Comparison of ENCODE assay signal across 11 cellular contexts in genomic region chr1:26831546-26832248, GRCh38. TPM values are rescaled to one million over a fixed set of nuclear protein-coding genes. Genes with fewer than 3 reads are reported as not detected.
A peak's percentile ranks its signal among the peaks of the same experiment; 100 is the strongest.
DNase-seq lines count a peak whose midpoint lies in the region; ATAC-seq and TF ChIP-seq lines count a peak whose summit lies in the region.
"Had no signal": no experiment of that assay in that cellular context is flagged by ENCODE, and none has a peak within 500 bp of the region (broad histone marks: within the 10 kb centered on the region; RNA-seq: fewer than 3 reads in every experiment).

No MANE protein-coding gene starts in this region.

- peaks cover 45% of the 10 kb centered on the region for H3K36me3 ChIP-seq in upper lobe of right lung

- H3K27ac ChIP-seq in upper lobe of right lung: peak overlapping the region; percentile 47
- H3K27ac ChIP-seq: C4-2B, epithelial cell of prostate had no signal

- no peak overlapping the region for H3K4me3 Mint-ChIP-seq in activated naive CD4-positive, alpha-beta T cell treated with anti-CD3 and anti-CD28 coated beads, Interleukin-2, amount 10 ng/mL, durations not matched to agents 7 days and 5 days
- H3K4me3 Mint-ChIP-seq in activated CD4-positive, alpha-beta memory T cell treated with anti-CD3 and anti-CD28 coated beads for 36 hours: no peak overlapping the region
- H3K4me3 Mint-ChIP-seq in immature natural killer cell: peak overlapping the region in 1 of 5 donors; percentile 19
- no peak overlapping the region for H3K4me3 Mint-ChIP-seq in Calu3 (ENCODE audit: low read depth, unreplicated experiment)

- BruUV-seq in Calu3 (replicated peaks; lab: Mats Ljungman, UMichigan): no TSS peak

- H3K9me3 ChIP-seq in upper lobe of right lung: no peaks in the 10 kb centered on the region

- no peaks in the 10 kb centered on the region for H3K27me3 Mint-ChIP-seq in activated naive CD4-positive, alpha-beta T cell treated with anti-CD3 and anti-CD28 coated beads, Interleukin-2, amount 10 ng/mL, durations not matched to agents 7 days and 5 days
- no peaks in the 10 kb centered on the region for H3K27me3 Mint-ChIP-seq in activated CD4-positive, alpha-beta memory T cell treated with anti-CD3 and anti-CD28 coated beads for 36 hours
- H3K27me3 Mint-ChIP-seq in immature natural killer cell (ENCODE audit: low read depth in 3 of 3): peaks cover 2 to 8% (median 5%) of the 10 kb centered on the region in 3 donors
- no peaks in the 10 kb centered on the region for H3K27me3 Mint-ChIP-seq in Calu3 (ENCODE audit: unreplicated experiment)

- peaks cover 80% of the 10 kb centered on the region for H3K36me3 Mint-ChIP-seq in activated naive CD4-positive, alpha-beta T cell treated with anti-CD3 and anti-CD28 coated beads, Interleukin-2, amount 10 ng/mL, durations not matched to agents 7 days and 5 days
- peaks cover 62% of the 10 kb centered on the region for H3K36me3 Mint-ChIP-seq in activated CD4-positive, alpha-beta memory T cell treated with anti-CD3 and anti-CD28 coated beads for 36 hours
- H3K36me3 Mint-ChIP-seq in immature natural killer cell (peaks cover 0 to 26% (median 6%) of the 10 kb centered on the region in 3 donors), Calu3 (ENCODE audit: insufficient read depth, unreplicated experiment) (peaks cover 24% of the 10 kb centered on the region)

- no peak for DNase-seq in activated naive CD4-positive, alpha-beta T cell treated with anti-CD3 and anti-CD28 coated beads, Interleukin-2, amount 10 ng/mL, durations not matched to agents 7 days and 5 days
- DNase-seq in activated naive CD4-positive, alpha-beta T cell treated with Interleukin-2 at 50 U/mL for 16 hours: no peak
- no peak for DNase-seq in activated CD4-positive, alpha-beta memory T cell treated with anti-CD3 and anti-CD28 coated beads for 36 hours
- DNase-seq in immature natural killer cell (no peak), upper lobe of right lung (no peak), Calu3 (no peak)
- DNase-seq: kidney had no signal

- no peak for TF ChIP-seq CTCF in upper lobe of right lung (IDR thresholded peaks at IDR 0.05)
- no peak for TF ChIP-seq CTCF in Calu3 (IDR thresholded peaks at IDR 0.05; ENCODE audit: unreplicated experiment)

- no peaks in the 10 kb centered on the region for H3K27me3 ChIP-seq in upper lobe of right lung

- no peak overlapping the region for H3K4me3 ChIP-seq in upper lobe of right lung

- POLR2A ChIA-PET in activated CD4-positive, alpha-beta memory T cell treated with anti-CD3 and anti-CD28 coated beads for 36 hours (lab: Charles Lee): interaction anchor here (0.9 to 1.5 kb wide), 2 partner anchors 34 to 44 kb away, joined by 3 to 6 read pairs; partner anchors contain the start of gene PIGV

- peaks cover 78% of the 10 kb centered on the region for H3K4me1 Mint-ChIP-seq in activated naive CD4-positive, alpha-beta T cell treated with anti-CD3 and anti-CD28 coated beads, Interleukin-2, amount 10 ng/mL, durations not matched to agents 7 days and 5 days
- H3K4me1 Mint-ChIP-seq in activated CD4-positive, alpha-beta memory T cell treated with anti-CD3 and anti-CD28 coated beads for 36 hours (ENCODE audit: low read depth): peaks cover 70% of the 10 kb centered on the region
- H3K4me1 Mint-ChIP-seq in immature natural killer cell: peaks cover 78 to 81% of the 10 kb centered on the region in 2 donors
- peaks cover 31% of the 10 kb centered on the region for H3K4me1 Mint-ChIP-seq in Calu3 (ENCODE audit: low read depth, unreplicated experiment)

- peaks cover 32% of the 10 kb centered on the region for H3K4me1 ChIP-seq in upper lobe of right lung

- ATAC-seq in upper lobe of right lung: peak; percentile 37
- no peak for ATAC-seq in HG03520 (IDR thresholded peaks at IDR 0.05; ENCODE audit: unreplicated experiment)
- ATAC-seq in HG03432 (IDR thresholded peaks at IDR 0.05; ENCODE audit: unreplicated experiment): no peak

- CTCF ChIA-PET in activated naive CD4-positive, alpha-beta T cell treated with anti-CD3 and anti-CD28 coated beads, Interleukin-2, amount 10 ng/mL, durations not matched to agents 7 days and 5 days (lab: Charles Lee): interaction anchor here (0.6 to 6.3 kb wide), 5 partner anchors 9 to 651 kb away, joined by 3 to 58 read pairs (median 28); partner anchors contain the start of gene PIGV
- CTCF ChIA-PET in activated CD4-positive, alpha-beta memory T cell treated with anti-CD3 and anti-CD28 coated beads for 36 hours (lab: Charles Lee): interaction anchor here (1.2 to 8.9 kb wide), 6 partner anchors 8 to 128 kb away, joined by 4 to 71 read pairs (median 17); partner anchors contain the start of gene PIGV
- CTCF ChIA-PET in Calu3 (lab: Charles Lee): interaction anchor here (0.7 to 0.9 kb wide), 2 partner anchors 30 to 36 kb away, joined by 3 read pairs; no protein-coding TSS in a partner anchor

- intact Hi-C loops in activated CD4-positive, alpha-beta memory T cell treated with anti-CD3 and anti-CD28 coated beads for 36 hours (cut with micrococcal nuclease): loop anchor here (2.0 kb wide), 3 partner anchors 21 to 43 kb away; no protein-coding TSS in a partner anchor
- intact Hi-C loops in upper lobe of right lung (cut with DNase I) (no loop called here), Calu3 (cut with micrococcal nuclease; ENCODE audit: unreplicated experiment) (no loop called here)

- peak overlapping the region; percentile 97 for H3K27ac Mint-ChIP-seq in activated naive CD4-positive, alpha-beta T cell treated with anti-CD3 and anti-CD28 coated beads, Interleukin-2, amount 10 ng/mL, durations not matched to agents 7 days and 5 days
- H3K27ac Mint-ChIP-seq in activated CD4-positive, alpha-beta memory T cell treated with anti-CD3 and anti-CD28 coated beads for 36 hours: peak overlapping the region; percentile 100
- peak overlapping the region; percentile 99 to 100 (median 100) for H3K27ac Mint-ChIP-seq in immature natural killer cell
- H3K27ac Mint-ChIP-seq in Calu3 (ENCODE audit: unreplicated experiment): no peak overlapping the region

- H3K9me3 Mint-ChIP-seq in activated naive CD4-positive, alpha-beta T cell treated with anti-CD3 and anti-CD28 coated beads, Interleukin-2, amount 10 ng/mL, durations not matched to agents 7 days and 5 days: no peaks in the 10 kb centered on the region
- H3K9me3 Mint-ChIP-seq in activated CD4-positive, alpha-beta memory T cell treated with anti-CD3 and anti-CD28 coated beads for 36 hours: no peaks in the 10 kb centered on the region
- H3K9me3 Mint-ChIP-seq in immature natural killer cell (no peaks in the 10 kb centered on the region), Calu3 (ENCODE audit: low read depth, unreplicated experiment) (no peaks in the 10 kb centered on the region)

RNA-seq across cellular contexts. Expression of gene ZDHHC18, which starts 5.2 kb away (rescaled TPM):
- total RNA-seq in activated CD4-positive, alpha-beta memory T cell treated with anti-CD3 and anti-CD28 coated beads for 36 hours: 10 to 100 TPM; 60.2 to 63.5 TPM
- 1 to 10 TPM; 7.3 to 8.8 (median 7.8) TPM for polyA plus RNA-seq in immature natural killer cell
- total RNA-seq in upper lobe of right lung (26.2 TPM), Calu3 (2022) (21.8 and 25.8 TPM in 2 replicates)

RNA-seq across cellular contexts. Expression of gene SFN, which starts 31.3 kb away (rescaled TPM):
- 1 to 10 TPM in 1 of 2 experiments, under 1 TPM in 1; 0.95 to 1.5 TPM for total RNA-seq in activated CD4-positive, alpha-beta memory T cell treated with anti-CD3 and anti-CD28 coated beads for 36 hours
- not detected for polyA plus RNA-seq in immature natural killer cell
- total RNA-seq in upper lobe of right lung (83.8 TPM), Calu3 (2022) (74.5 and 103 TPM in 2 replicates)

RNA-seq across cellular contexts. Expression of gene PIGV, which starts 43.9 kb away (rescaled TPM):
- total RNA-seq in activated CD4-positive, alpha-beta memory T cell treated with anti-CD3 and anti-CD28 coated beads for 36 hours: 10 to 100 TPM; 15.1 to 15.3 TPM
- 10 to 100 TPM in 2 of 3 donors, 1 to 10 TPM in 1; 9.8 to 20.0 (median 13.7) TPM for polyA plus RNA-seq in immature natural killer cell
- total RNA-seq in upper lobe of right lung (16.7 TPM), Calu3 (2022) (9.9 and 11.9 TPM in 2 replicates)

RNA-seq across cellular contexts. Expression of gene GPN2, which starts 58.4 kb away (rescaled TPM):
- total RNA-seq in activated CD4-positive, alpha-beta memory T cell treated with anti-CD3 and anti-CD28 coated beads for 36 hours: 10 to 100 TPM; 35.4 to 38.3 TPM
- 10 to 100 TPM in 2 of 3 donors, 1 to 10 TPM in 1; 8.3 to 22.1 (median 10.0) TPM for polyA plus RNA-seq in immature natural killer cell
- total RNA-seq in upper lobe of right lung (24.6 TPM), Calu3 (2022) (23.4 and 24.3 TPM in 2 replicates)

Comparison
In these comparisons a context has a peak if more than half of its experiments do, and no peak if none do; other contexts are left out.
1. RNA of gene SFN, which starts 31.3 kb away (total RNA-seq): 83.8 TPM in upper lobe of right lung (single experiment) and 74.5 to 103 TPM in Calu3; 0.95 to 1.5 TPM in activated CD4-positive, alpha-beta memory T cell treated with anti-CD3 and anti-CD28 coated beads for 36 hours; every median in the first group is over 10 times any median in the second.